ENCODE assay signal across 14 cellular contexts in the genomic region with DNA sequence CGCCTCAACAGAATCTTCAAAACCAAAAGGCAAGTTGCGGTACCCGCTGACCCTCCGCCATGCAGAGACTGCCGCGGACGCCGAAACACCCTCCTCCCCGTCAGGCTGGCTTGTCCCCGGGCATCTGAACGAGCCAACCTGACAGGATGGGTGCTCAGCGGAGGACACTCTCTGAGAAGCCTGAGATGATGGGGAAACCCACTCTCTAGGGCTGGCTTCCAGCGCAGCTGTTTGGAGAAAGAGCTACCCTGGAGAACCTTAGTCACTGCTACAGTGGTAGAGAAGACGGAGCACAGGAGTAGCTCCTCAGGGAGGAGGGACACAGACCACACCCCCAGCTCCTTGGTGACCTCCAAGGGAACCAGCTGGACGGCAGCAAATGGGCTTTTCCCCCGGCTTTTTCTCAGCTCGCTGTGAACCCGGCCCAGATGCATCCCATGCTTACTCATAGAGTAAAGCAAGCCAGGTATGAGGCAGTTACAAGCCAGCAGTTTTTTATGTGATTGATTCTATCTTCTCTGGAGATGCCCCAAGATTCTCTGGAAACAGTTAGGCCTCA. TPM values are rescaled to one million over a fixed set of nuclear protein-coding genes. Genes with fewer than 3 reads are reported as not detected.
DNase-seq lines count a peak whose midpoint lies in the region; ATAC-seq, FAIRE-seq and TF ChIP-seq lines count a peak whose summit lies in the region.
"Had no signal": no experiment of that assay in that cellular context is flagged by ENCODE, and none has a peak within 500 bp of the region (broad histone marks: within the 10 kb centered on the region; RNA-seq: fewer than 3 reads in every experiment).

No MANE protein-coding gene starts in this region.

- peaks cover 24% of the 10 kb centered on the region for H3K4me1 ChIP-seq in A549
- peaks cover 25% of the 10 kb centered on the region for H3K4me1 ChIP-seq in Panc1 (ENCODE audit: control insufficient read depth, insufficient read depth, low read length)
- peaks cover 43% of the 10 kb centered on the region for H3K4me1 ChIP-seq in hepatocyte (ENCODE audit: insufficient read depth)
- H3K4me1 ChIP-seq in trophoblast cell (ENCODE audit: control insufficient read depth in 1 of 2, insufficient read depth in 2 of 2, low read length in 2 of 2) = peaks cover 10 to 13% of the 10 kb centered on the region in 2 experiments

- DNase-seq in A549 (ENCODE audit: low read depth in 1 of 2, low spot score in 1 of 2) (no peak), Panc1 (ENCODE audit: low read depth, low spot score) (no peak), hepatocyte (ENCODE audit: low spot score) (peak; percentile 57), trophoblast cell (peak; percentile 22 to 37)
- no peak for DNase-seq in activated CD4-positive, CD25-positive, alpha-beta regulatory T cell treated with anti-CD3 and anti-CD28 coated beads, Interleukin-2, amount 50 U/mL, for 72 hours
- DNase-seq in activated naive CD8-positive, alpha-beta T cell treated with anti-CD3 and anti-CD28 coated beads, Interleukin-2, amount 50 U/mL, for 24 hours = no peak
- DNase-seq: activated CD4-positive, alpha-beta T cell treated with anti-CD3 and anti-CD28 coated beads, Interleukin-2, amount 10 ng/mL, durations not matched to agents 7 days and 5 days; activated T-cell treated with anti-CD3 and anti-CD28 coated beads, Interleukin-2, amount 50 U/mL, for 72 hours; T-helper 17 cell had no signal

- intact Hi-C loops in Panc1 (cut with micrococcal nuclease; ENCODE audit: unreplicated experiment) = loop anchor here (10.0 kb wide), 1 partner anchor 98 kb away; no protein-coding TSS in a partner anchor

- H3K18ac ChIP-seq in trophoblast cell (ENCODE audit: low read length) = no peak overlapping the region

- H3K27ac Mint-ChIP-seq in activated naive CD8-positive, alpha-beta T cell treated with anti-CD3 and anti-CD28 coated beads, Interleukin-2, amount 50 U/mL, for 24 hours = no peak overlapping the region
- H3K27ac Mint-ChIP-seq: activated CD4-positive, alpha-beta T cell treated with anti-CD3 and anti-CD28 coated beads, Interleukin-2, amount 10 ng/mL, durations not matched to agents 7 days and 5 days; activated T-cell treated with anti-CD3 and anti-CD28 coated beads, Interleukin-2, amount 50 U/mL, for 72 hours had no signal

- H3K9ac ChIP-seq in trophoblast cell (ENCODE audit: low read length) = no peak overlapping the region

- H4K20me1 ChIP-seq in hepatocyte (ENCODE audit: insufficient read depth, poor library complexity, severe bottlenecking) = no peaks in the 10 kb centered on the region

- H2AFZ ChIP-seq in hepatocyte (no peak overlapping the region), trophoblast cell (ENCODE audit: insufficient read depth, low read length, poor library complexity) (no peak overlapping the region)

- H3K23ac ChIP-seq in trophoblast cell (ENCODE audit: low read length) = no peak overlapping the region

- H2BK12ac ChIP-seq in trophoblast cell (ENCODE audit: low read length) = no peak overlapping the region

- H4K12ac ChIP-seq in trophoblast cell (ENCODE audit: low read depth, low read length) = no peak overlapping the region

- H2BK5ac ChIP-seq in trophoblast cell (ENCODE audit: low read depth, low read length, poor library complexity) = no peak overlapping the region

- in situ Hi-C loops in Panc1 (cut with HindIII; ENCODE audit: low pct_unique_long_range_greater_than_20kb, low sequenced_read_pairs) = no loop called here

- H3K4me1 Mint-ChIP-seq in activated naive CD8-positive, alpha-beta T cell treated with anti-CD3 and anti-CD28 coated beads, Interleukin-2, amount 50 U/mL, for 24 hours = no peaks in the 10 kb centered on the region
- H3K4me1 Mint-ChIP-seq: activated CD4-positive, alpha-beta T cell treated with anti-CD3 and anti-CD28 coated beads, Interleukin-2, amount 10 ng/mL, durations not matched to agents 7 days and 5 days; T-helper 17 cell had no signal

- H3K27me3 ChIP-seq in Panc1 (ENCODE audit: control insufficient read depth, insufficient read depth, low read length) = no peaks in the 10 kb centered on the region
- no peaks in the 10 kb centered on the region for H3K27me3 ChIP-seq in hepatocyte
- no peaks in the 10 kb centered on the region for H3K27me3 ChIP-seq in trophoblast cell (ENCODE audit: insufficient read depth, low read length)
- H3K27me3 ChIP-seq: dorsolateral prefrontal cortex had no signal

- 86% methylated on average over 18 of the region's 18 CpGs for WGBS in A549 (ENCODE audit: missing lambda C conversion rate)
- WGBS in hepatocyte (ENCODE audit: low lambda C conversion rate, missing lambda C conversion rate) = 81% methylated on average over 18 of the region's 18 CpGs
- no CpG with 5 or more reads among the region's 18 CpGs for WGBS in trophoblast cell (ENCODE audit: extremely low coverage, insufficient coverage, insufficient read length)

- H3K9me2 ChIP-seq in hepatocyte (replicated peaks; ENCODE audit: insufficient read depth) = no peaks in the 10 kb centered on the region

- POLR2A ChIA-PET in A549 (lab: Yijun Ruan, JAX) = no interaction called here
- POLR2A ChIA-PET in Panc1 (lab: Charles Lee) = no interaction called here

- H3K14ac ChIP-seq in trophoblast cell (ENCODE audit: low read length) = no peak overlapping the region

- H3K79me2 ChIP-seq in hepatocyte (no peaks in the 10 kb centered on the region), trophoblast cell (ENCODE audit: control insufficient read depth, insufficient read depth, low read length, poor library complexity) (peaks cover 1% of the 10 kb centered on the region)

- no peak for TF ChIP-seq EP300 in A549 (IDR thresholded peaks at IDR 0.05)

- no peak overlapping the region for H2AK5ac ChIP-seq in trophoblast cell (ENCODE audit: low read length)

- H3K36me3 Mint-ChIP-seq in activated naive CD8-positive, alpha-beta T cell treated with anti-CD3 and anti-CD28 coated beads, Interleukin-2, amount 50 U/mL, for 24 hours (ENCODE audit: low read depth) = no peaks in the 10 kb centered on the region

- H3K79me1 ChIP-seq in trophoblast cell (ENCODE audit: low read length) = peaks cover 2% of the 10 kb centered on the region

- no peak overlapping the region for H2BK120ac ChIP-seq in trophoblast cell (ENCODE audit: insufficient read depth, low read length, poor library complexity)

- H3K27ac ChIP-seq in A549 = peak overlapping the region; percentile 63 to 70; a peak in 5 of 6 replicates
- H3K27ac ChIP-seq in Panc1 (ENCODE audit: low read length) = peak overlapping the region; percentile 71
- H3K27ac ChIP-seq in hepatocyte = peak overlapping the region; percentile 96
- H3K27ac ChIP-seq in trophoblast cell (ENCODE audit: low read depth, low read length) = no peak overlapping the region

- no peak overlapping the region for H4K8ac ChIP-seq in trophoblast cell (ENCODE audit: low read depth, low read length)

- no peak overlapping the region for H3K4ac ChIP-seq in trophoblast cell (ENCODE audit: low read depth, low read length)

- H3K9me3 Mint-ChIP-seq in activated naive CD8-positive, alpha-beta T cell treated with anti-CD3 and anti-CD28 coated beads, Interleukin-2, amount 50 U/mL, for 24 hours = no peaks in the 10 kb centered on the region
- H3K9me3 Mint-ChIP-seq: activated CD4-positive, alpha-beta T cell treated with anti-CD3 and anti-CD28 coated beads, Interleukin-2, amount 10 ng/mL, durations not matched to agents 7 days and 5 days; activated T-cell treated with anti-CD3 and anti-CD28 coated beads, Interleukin-2, amount 50 U/mL, for 72 hours had no signal

- CTCF ChIA-PET in A549 (lab: Yijun Ruan, JAX) (interaction anchor here (0.8 to 1.4 kb wide), 3 partner anchors 28 to 98 kb away, joined by 3 read pairs; a partner anchor contains a TSS), Panc1 (lab: Charles Lee) (interaction anchor here (0.6 kb wide), 1 partner anchor 30 kb away, joined by 3 read pairs; no protein-coding TSS in a partner anchor)

- no TSS peak for BruUV-seq in Panc1 (replicated peaks; lab: Mats Ljungman, UMichigan)

- peak overlapping the region; percentile 65 for H3K4me2 ChIP-seq in A549
- peak overlapping the region; percentile 67 for H3K4me2 ChIP-seq in hepatocyte
- no peak overlapping the region for H3K4me2 ChIP-seq in trophoblast cell (ENCODE audit: low read length)

- no peaks in the 10 kb centered on the region for H3K9me3 ChIP-seq in A549
- no peaks in the 10 kb centered on the region for H3K9me3 ChIP-seq in Panc1 (ENCODE audit: control insufficient read depth, insufficient read depth, low read depth, low read length)
- no peaks in the 10 kb centered on the region for H3K9me3 ChIP-seq in hepatocyte (ENCODE audit: low read depth)
- H3K9me3 ChIP-seq in trophoblast cell (ENCODE audit: insufficient read depth, low read depth, low read length) = no peaks in the 10 kb centered on the region

- TF ChIP-seq POLR2A in A549 (IDR thresholded peaks at IDR 0.05; ENCODE audit: low read length) = no peak

- no peak for FAIRE-seq in A549 (lab: Jason Lieb, UNC)
- FAIRE-seq: frontal cortex, urothelium cell line had no signal

- TF ChIP-seq RAD21 in A549 (conservative IDR thresholded peaks at IDR 0.05 in 1 of 2, IDR thresholded peaks at IDR 0.05 in 1 of 2) = no peak

- H3K36me3 ChIP-seq in Panc1 (ENCODE audit: control insufficient read depth, insufficient read depth, low read length) = no peaks in the 10 kb centered on the region
- H3K36me3 ChIP-seq in hepatocyte (replicated peaks; ENCODE audit: insufficient read depth, low read depth) = no peaks in the 10 kb centered on the region
- H3K36me3 ChIP-seq in trophoblast cell (ENCODE audit: control insufficient read depth in 1 of 2, insufficient read depth in 2 of 2, low read length in 2 of 2) = no peaks in the 10 kb centered on the region

- no peak for TF ChIP-seq CTCF in A549 (IDR thresholded peaks at IDR 0.05)
- TF ChIP-seq CTCF in Panc1 (IDR thresholded peaks at IDR 0.05) = no peak
- TF ChIP-seq CTCF in hepatocyte (IDR thresholded peaks at IDR 0.05; ENCODE audit: poor library complexity) = no peak

- peak in 1 of 2 experiments; percentile 3; a peak in 1 of 6 replicates for ATAC-seq in A549
- peak; percentile 7; the same call in 1 of the 2 replicates for ATAC-seq in Panc1
- ATAC-seq in GM21825 (IDR thresholded peaks at IDR 0.05; ENCODE audit: unreplicated experiment) = no peak
- no peak for ATAC-seq in HG02973 (IDR thresholded peaks at IDR 0.05; ENCODE audit: unreplicated experiment)
- ATAC-seq in activated naive CD8-positive, alpha-beta T cell treated with anti-CD3 and anti-CD28 coated beads, Interleukin-2, amount 50 U/mL, for 24 hours = no peak
- ATAC-seq: activated T-cell treated with anti-CD3 and anti-CD28 coated beads, Interleukin-2, amount 50 U/mL, for 72 hours; T-helper 17 cell had no signal

- H4K91ac ChIP-seq in trophoblast cell (ENCODE audit: low read depth, low read length) = no peak overlapping the region

- H3K4me3 Mint-ChIP-seq in activated naive CD8-positive, alpha-beta T cell treated with anti-CD3 and anti-CD28 coated beads, Interleukin-2, amount 50 U/mL, for 24 hours = no peak overlapping the region
- H3K4me3 Mint-ChIP-seq: activated CD4-positive, alpha-beta T cell treated with anti-CD3 and anti-CD28 coated beads, Interleukin-2, amount 10 ng/mL, durations not matched to agents 7 days and 5 days; activated T-cell treated with anti-CD3 and anti-CD28 coated beads, Interleukin-2, amount 50 U/mL, for 72 hours; T-helper 17 cell had no signal

- H3K27me3 Mint-ChIP-seq in activated naive CD8-positive, alpha-beta T cell treated with anti-CD3 and anti-CD28 coated beads, Interleukin-2, amount 50 U/mL, for 24 hours = no peaks in the 10 kb centered on the region
- H3K27me3 Mint-ChIP-seq: activated CD4-positive, alpha-beta T cell treated with anti-CD3 and anti-CD28 coated beads, Interleukin-2, amount 10 ng/mL, durations not matched to agents 7 days and 5 days had no signal

- H3K4me3 ChIP-seq in A549 (no peak overlapping the region), Panc1 (ENCODE audit: low read depth in 2 of 2, low read length in 2 of 2) (no peak overlapping the region), hepatocyte (no peak overlapping the region), trophoblast cell (ENCODE audit: low read depth, low read length) (no peak overlapping the region)
- H3K4me3 ChIP-seq: dorsolateral prefrontal cortex had no signal

RNA-seq across cellular contexts. Expression of a gene that starts 38.9 kb away (rescaled TPM):
- 13.9 and 22.5 TPM in 2 replicates for polyA plus RNA-seq in A549 (2011; rRNA removed)
- 3.7 and 5.7 TPM in 2 replicates for polyA plus RNA-seq in A549 (2012; cell fraction: cytosol; rRNA removed)
- polyA plus RNA-seq in A549 (2012; cell fraction: nucleus; rRNA removed) = 3.1 and 3.9 TPM in 2 replicates
- 4.6 to 5.9 TPM (median 5.2 TPM) in 3 replicates for polyA plus RNA-seq in A549 (2017; fragmentation: RNase III; extraction: RNeasy Plus Mini Kit Qiagen cat#74134 plus additional on column Dnase treatment)
- polyA minus RNA-seq in A549 (2011; rRNA and poly(A)+ RNA removed) = 19.2 and 20.6 TPM in 2 replicates
- total RNA-seq in Panc1 (2021; ENCODE audit: unreplicated experiment) = 30.7 TPM
- 22.5 TPM for polyA plus RNA-seq in Panc1 (2012; ENCODE audit: insufficient read length)
- total RNA-seq in hepatocyte = 17.0 and 17.8 TPM in 2 replicates
- 29.6 and 34.9 TPM in 2 replicates for polyA plus RNA-seq in hepatocyte
- 4.7 and 5.0 TPM in 2 replicates for polyA plus RNA-seq in trophoblast cell (2013)

Comparison
In these comparisons a context has a peak if more than half of its experiments do, and no peak if none do; other contexts are left out.
1. DNase-seq: peak in hepatocyte (single experiment) and trophoblast cell (2 of 2); none in A549 (0 of 2), Panc1 (single experiment), activated CD4-positive, CD25-positive, alpha-beta regulatory T cell treated with anti-CD3 and anti-CD28 coated beads, Interleukin-2, amount 50 U/mL, for 72 hours (single experiment) and activated naive CD8-positive, alpha-beta T cell treated with anti-CD3 and anti-CD28 coated beads, Interleukin-2, amount 50 U/mL, for 24 hours (single experiment).